Comparison of ENCODE assay signal across 8 cellular contexts in the genomic region with DNA sequence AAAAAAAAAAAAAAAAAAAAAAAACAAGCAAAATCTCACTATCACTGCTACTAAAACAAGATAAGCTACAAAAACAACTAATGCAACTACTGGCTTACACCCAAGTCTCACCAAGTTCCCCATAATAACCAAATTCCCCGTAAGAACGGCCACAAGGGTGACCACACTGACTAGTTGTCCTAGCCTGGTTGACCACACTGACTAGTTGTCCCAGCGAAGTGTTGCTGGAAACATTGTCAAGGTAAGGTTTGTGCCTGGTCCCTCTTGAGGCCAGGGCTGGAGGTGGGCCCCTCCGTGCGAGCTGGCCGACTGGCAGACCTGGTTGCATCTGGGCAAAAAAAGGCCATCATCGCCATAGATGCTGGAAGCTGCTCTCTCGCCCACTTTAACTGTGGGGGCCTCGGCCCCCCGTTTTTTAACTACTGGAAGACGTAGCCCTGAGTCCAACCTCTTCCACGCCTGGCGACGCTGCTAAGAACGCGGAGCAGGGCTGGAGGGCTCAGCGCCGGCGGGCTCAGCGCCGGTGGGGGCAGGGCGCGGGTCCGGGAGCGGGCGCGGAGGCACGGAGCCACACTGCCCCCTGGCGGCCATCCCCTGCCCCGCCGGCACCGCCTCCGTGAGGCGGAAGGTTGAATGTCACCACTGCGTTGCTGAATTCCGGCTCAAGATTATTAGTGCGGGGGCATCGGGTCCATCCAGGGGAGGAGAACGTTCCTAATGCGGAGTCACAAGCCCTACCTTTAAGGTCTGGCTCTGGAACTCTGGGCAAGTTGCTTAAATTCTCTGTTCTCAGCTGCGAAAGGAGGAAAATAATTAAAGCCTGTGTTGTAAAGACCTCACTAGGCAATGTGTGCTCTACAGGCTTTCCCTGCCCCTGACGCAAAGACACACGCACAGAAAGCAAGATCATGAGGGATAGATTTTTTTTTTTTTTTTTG.
A peak's percentile ranks its signal among the peaks of the same experiment; 100 is the strongest.
DNase-seq lines count a peak whose midpoint lies in the region; ATAC-seq lines count a peak whose summit lies in the region.

No MANE protein-coding gene starts in this region.

- H3K36me3 Mint-ChIP-seq in activated CD8-positive, alpha-beta T cell treated with anti-CD3 and anti-CD28 coated beads, Interleukin-2, amount 10 ng/mL, durations not matched to agents 7 days and 5 days (ENCODE audit: low read depth) = no peaks in the 10 kb centered on the region

- POLR2A ChIA-PET in activated CD8-positive, alpha-beta T cell treated with anti-CD3 and anti-CD28 coated beads, Interleukin-2, amount 10 ng/mL, durations not matched to agents 7 days and 5 days (lab: Charles Lee) = no interaction called here

- ATAC-seq in HG03175 (IDR thresholded peaks at IDR 0.05; ENCODE audit: unreplicated experiment) = peak; percentile 80
- peak; percentile 96 for ATAC-seq in activated CD8-positive, alpha-beta T cell treated with anti-CD3 and anti-CD28 coated beads, Interleukin-2, amount 10 ng/mL, durations not matched to agents 7 days and 5 days

- DNase-seq in NK-92 treated with Interleukin-12 subunit alpha and Interleukin-12 subunit beta, amount 100 ng/mL, for 24 hours (lab: John Stamatoyannopoulos, UW) = peak; percentile 73
- DNase-seq in NK-92 (lab: John Stamatoyannopoulos, UW; ENCODE audit: unreplicated experiment) = no peak
- peak; percentile 78 for DNase-seq in NCI-H82 (lab: John Stamatoyannopoulos, UW)
- DNase-seq in activated CD8-positive, alpha-beta T cell treated with anti-CD3 and anti-CD28 coated beads, Interleukin-2, amount 10 ng/mL, durations not matched to agents 7 days and 5 days = peak; percentile 80
- peak; percentile 44 for DNase-seq in effector CD4-positive, alpha-beta T cell
- DNase-seq in lung microvascular endothelial cell (ENCODE audit: low read depth in 2 of 2) = peak; percentile 55 to 64
- peak; percentile 47 to 76 (median 74) for DNase-seq in stimulated activated CD4-positive, alpha-beta T cell treated with anti-CD3 and anti-CD28 coated beads, TNF-alpha, amount 100 ng/mL, for 24 hours (ENCODE audit: low read depth in 3 of 3)

- no peak overlapping the region for H3K27ac Mint-ChIP-seq in activated CD8-positive, alpha-beta T cell treated with anti-CD3 and anti-CD28 coated beads, Interleukin-2, amount 10 ng/mL, durations not matched to agents 7 days and 5 days

- H3K27me3 Mint-ChIP-seq in activated CD8-positive, alpha-beta T cell treated with anti-CD3 and anti-CD28 coated beads, Interleukin-2, amount 10 ng/mL, durations not matched to agents 7 days and 5 days (ENCODE audit: low read depth) = peaks cover 59% of the 10 kb centered on the region

- CTCF ChIA-PET in activated CD8-positive, alpha-beta T cell treated with anti-CD3 and anti-CD28 coated beads, Interleukin-2, amount 10 ng/mL, durations not matched to agents 7 days and 5 days (lab: Charles Lee) = interaction anchor here (0.7 to 3.0 kb wide), 22 partner anchors 9 to 1537 kb away, joined by 3 to 16 read pairs (median 4); no protein-coding TSS in a partner anchor

- H3K4me1 Mint-ChIP-seq in activated CD8-positive, alpha-beta T cell treated with anti-CD3 and anti-CD28 coated beads, Interleukin-2, amount 10 ng/mL, durations not matched to agents 7 days and 5 days (ENCODE audit: low read depth) = peaks cover 13% of the 10 kb centered on the region

- peak overlapping the region; percentile 64 for H3K4me3 Mint-ChIP-seq in activated CD8-positive, alpha-beta T cell treated with anti-CD3 and anti-CD28 coated beads, Interleukin-2, amount 10 ng/mL, durations not matched to agents 7 days and 5 days

- H3K9me3 Mint-ChIP-seq in activated CD8-positive, alpha-beta T cell treated with anti-CD3 and anti-CD28 coated beads, Interleukin-2, amount 10 ng/mL, durations not matched to agents 7 days and 5 days (ENCODE audit: insufficient read depth) = no peaks in the 10 kb centered on the region
